In genomic region chr15:94174399-94174802, GRCh38 we compare ENCODE assay signal across 9 cellular contexts. TPM values are rescaled to one million over a fixed set of nuclear protein-coding genes. Genes with fewer than 3 reads are reported as not detected.
DNase-seq lines count a peak whose midpoint lies in the region; ATAC-seq, FAIRE-seq and TF ChIP-seq lines count a peak whose summit lies in the region.
"Had no signal": no experiment of that assay in that cellular context is flagged by ENCODE, and none has a peak within 500 bp of the region (broad histone marks: within the 10 kb centered on the region; RNA-seq: fewer than 3 reads in every experiment).

No MANE protein-coding gene starts in this region.

- peaks cover 17% of the 10 kb centered on the region for H3K36me3 Mint-ChIP-seq in activated T-helper 1 cell treated with anti-CD3 and anti-CD28 coated beads, Interleukin-12 subunit alpha, Interleukin-12 subunit beta, Interleukin-2, Interleukin-4 antibody, amounts not matched to agents 30 ng/mL and 10 ng/mL and 1 ng/mL, durations not matched to agents 14 hours and 24 hours and 36 hours (ENCODE audit: low read depth)

- no peaks in the 10 kb centered on the region for H3K36me3 ChIP-seq in upper lobe of right lung

- H3K27ac ChIP-seq in upper lobe of right lung = no peak overlapping the region

- H3K4me3 ChIP-seq in upper lobe of right lung = no peak overlapping the region

- DNase-seq in CD1c-positive myeloid dendritic cell (ENCODE audit: extremely low spot score) = peak; percentile 93
- DNase-seq in activated T-helper 1 cell treated with anti-CD3 and anti-CD28 coated beads, Interleukin-12 subunit alpha, Interleukin-12 subunit beta, Interleukin-2, Interleukin-4 antibody, amounts not matched to agents 30 ng/mL and 10 ng/mL and 1 ng/mL, durations not matched to agents 14 hours and 24 hours and 36 hours (ENCODE audit: low spot score) = no peak
- DNase-seq in upper lobe of right lung = no peak
- no peak for DNase-seq in NCI-H146 (lab: John Stamatoyannopoulos, UW)
- no peak for DNase-seq in frontal cortex (ENCODE audit: low spot score in 2 of 2)
- no peak for DNase-seq in stimulated activated CD4-positive, alpha-beta T cell treated with anti-CD3 and anti-CD28 coated beads, Interleukin-2, amount 100 ng/mL, for 24 hours

- H3K9me3 ChIP-seq in upper lobe of right lung = no peaks in the 10 kb centered on the region

- peak overlapping the region; percentile 38 for H3K4me3 Mint-ChIP-seq in activated T-helper 1 cell treated with anti-CD3 and anti-CD28 coated beads, Interleukin-12 subunit alpha, Interleukin-12 subunit beta, Interleukin-2, Interleukin-4 antibody, amounts not matched to agents 30 ng/mL and 10 ng/mL and 1 ng/mL, durations not matched to agents 14 hours and 24 hours and 36 hours

- no peak for TF ChIP-seq CTCF in upper lobe of right lung (IDR thresholded peaks at IDR 0.05)

- FAIRE-seq in frontal cortex (lab: Jason Lieb, UNC) = no peak
- FAIRE-seq: endometrium had no signal

- peak overlapping the region; percentile 85 for H3K27ac Mint-ChIP-seq in activated T-helper 1 cell treated with anti-CD3 and anti-CD28 coated beads, Interleukin-12 subunit alpha, Interleukin-12 subunit beta, Interleukin-2, Interleukin-4 antibody, amounts not matched to agents 30 ng/mL and 10 ng/mL and 1 ng/mL, durations not matched to agents 14 hours and 24 hours and 36 hours

- no peaks in the 10 kb centered on the region for H3K27me3 Mint-ChIP-seq in activated T-helper 1 cell treated with anti-CD3 and anti-CD28 coated beads, Interleukin-12 subunit alpha, Interleukin-12 subunit beta, Interleukin-2, Interleukin-4 antibody, amounts not matched to agents 30 ng/mL and 10 ng/mL and 1 ng/mL, durations not matched to agents 14 hours and 24 hours and 36 hours (ENCODE audit: insufficient read depth)

- H3K9me3 Mint-ChIP-seq in activated T-helper 1 cell treated with anti-CD3 and anti-CD28 coated beads, Interleukin-12 subunit alpha, Interleukin-12 subunit beta, Interleukin-2, Interleukin-4 antibody, amounts not matched to agents 30 ng/mL and 10 ng/mL and 1 ng/mL, durations not matched to agents 14 hours and 24 hours and 36 hours = peaks cover 38% of the 10 kb centered on the region

- no peaks in the 10 kb centered on the region for H3K4me1 ChIP-seq in upper lobe of right lung

- ATAC-seq in GM19438 (IDR thresholded peaks at IDR 0.05; ENCODE audit: low read depth, unreplicated experiment) = peak; percentile 78
- ATAC-seq in HG03469 (IDR thresholded peaks at IDR 0.05; ENCODE audit: unreplicated experiment) = peak; percentile 98
- ATAC-seq in upper lobe of right lung = peak; percentile 89

- no peaks in the 10 kb centered on the region for H3K27me3 ChIP-seq in upper lobe of right lung

- H3K4me1 Mint-ChIP-seq in activated T-helper 1 cell treated with anti-CD3 and anti-CD28 coated beads, Interleukin-12 subunit alpha, Interleukin-12 subunit beta, Interleukin-2, Interleukin-4 antibody, amounts not matched to agents 30 ng/mL and 10 ng/mL and 1 ng/mL, durations not matched to agents 14 hours and 24 hours and 36 hours (ENCODE audit: low read depth) = peaks cover 58% of the 10 kb centered on the region

- intact Hi-C loops in activated T-helper 1 cell treated with anti-CD3 and anti-CD28 coated beads, Interleukin-12 subunit alpha, Interleukin-12 subunit beta, Interleukin-2, Interleukin-4 antibody, amounts not matched to agents 30 ng/mL and 10 ng/mL and 1 ng/mL, durations not matched to agents 14 hours and 24 hours and 36 hours (cut with micrococcal nuclease) = loop anchor here (1.0 to 10.0 kb wide), 7 partner anchors 32 to 1110 kb away; partner anchors contain the start of gene MCTP2
- intact Hi-C loops in upper lobe of right lung (cut with DNase I) = no loop called here

RNA-seq across cellular contexts. Expression of gene MCTP2, which starts 57.0 kb away (rescaled TPM):
- total RNA-seq in activated T-helper 1 cell treated with anti-CD3 and anti-CD28 coated beads, Interleukin-12 subunit alpha, Interleukin-12 subunit beta, Interleukin-2, Interleukin-4 antibody, amounts not matched to agents 30 ng/mL and 10 ng/mL and 1 ng/mL, durations not matched to agents 14 hours and 24 hours and 36 hours = 93.2 and 96.0 TPM in 2 replicates
- total RNA-seq in upper lobe of right lung (35.3 TPM), frontal cortex (1.2 TPM)

Comparison
In these comparisons a context has a peak if more than half of its experiments do, and no peak if none do; other contexts are left out.
1. RNA of gene MCTP2, which starts 57.0 kb away (total RNA-seq): 93.2 to 96.0 TPM in activated T-helper 1 cell treated with anti-CD3 and anti-CD28 coated beads, Interleukin-12 subunit alpha, Interleukin-12 subunit beta, Interleukin-2, Interleukin-4 antibody, amounts not matched to agents 30 ng/mL and 10 ng/mL and 1 ng/mL, durations not matched to agents 14 hours and 24 hours and 36 hours and 35.3 TPM in upper lobe of right lung (single experiment); 1.2 TPM in frontal cortex (single experiment); every median in the first group is over 10 times any median in the second.
2. Peak in every context shown above with its lines, with median percentiles within 50 percentile points of each other: ATAC-seq.